In genomic region chr10:30502266-30503058, GRCh38 we compare ENCODE assay signal across 8 cellular contexts.
DNase-seq lines count a peak whose midpoint lies in the region; ATAC-seq and TF ChIP-seq lines count a peak whose summit lies in the region.

No MANE protein-coding gene starts in this region.

- H3K4me3 ChIP-seq in KMS-11 (IDR thresholded peaks at IDR 0.05; ENCODE audit: insufficient read depth, low read depth, low read length): no peak overlapping the region

- peaks cover 15% of the 10 kb centered on the region for H3K4me1 ChIP-seq in KMS-11 (ENCODE audit: low read depth, poor library complexity, severe bottlenecking)

- peak overlapping the region; percentile 15; the same call in 1 of the 2 replicates for H2AFZ ChIP-seq in KMS-11 (ENCODE audit: low read depth)

- H3K4me2 ChIP-seq in KMS-11: peak overlapping the region; percentile 40; the same call in 1 of the 2 replicates

- H3K4me1 Mint-ChIP-seq in activated CD4-positive, alpha-beta T cell treated with anti-CD3 and anti-CD28 coated beads for 36 hours: peaks cover 31% of the 10 kb centered on the region
- H3K4me1 Mint-ChIP-seq in activated naive CD8-positive, alpha-beta T cell treated with anti-CD3 and anti-CD28 coated beads, Interleukin-2, amount 50 U/mL, for 24 hours: peaks cover 69% of the 10 kb centered on the region

- H4K20me1 ChIP-seq in KMS-11 (ENCODE audit: insufficient read depth): no peaks in the 10 kb centered on the region

- peak; percentile 84 for ATAC-seq in activated CD4-positive, alpha-beta T cell treated with anti-CD3 and anti-CD28 coated beads for 36 hours
- peak; percentile 58 for ATAC-seq in GM21737 (IDR thresholded peaks at IDR 0.05; ENCODE audit: unreplicated experiment)
- peak; percentile 87 for ATAC-seq in activated naive CD8-positive, alpha-beta T cell treated with anti-CD3 and anti-CD28 coated beads, Interleukin-2, amount 50 U/mL, for 24 hours

- H3K27me3 ChIP-seq in KMS-11 (ENCODE audit: insufficient read depth, low read depth): no peaks in the 10 kb centered on the region

- peaks cover 5% of the 10 kb centered on the region for H3K27me3 Mint-ChIP-seq in activated CD4-positive, alpha-beta T cell treated with anti-CD3 and anti-CD28 coated beads for 36 hours
- no peaks in the 10 kb centered on the region for H3K27me3 Mint-ChIP-seq in activated naive CD8-positive, alpha-beta T cell treated with anti-CD3 and anti-CD28 coated beads, Interleukin-2, amount 50 U/mL, for 24 hours

- no peak overlapping the region for H3K27ac ChIP-seq in KMS-11

- DNase-seq in activated CD4-positive, alpha-beta T cell treated with anti-CD3 and anti-CD28 coated beads for 36 hours: peak; percentile 48
- no peak for DNase-seq in activated CD4-positive, alpha-beta T cell treated with anti-CD3 and anti-CD28 coated beads, Interleukin-2, amount 50 U/mL, for 1 hour
- peak; percentile 43 for DNase-seq in activated naive CD8-positive, alpha-beta T cell treated with anti-CD3 and anti-CD28 coated beads, Interleukin-2, amount 50 U/mL, for 24 hours
- peak; percentile 21 for DNase-seq in stimulated activated CD8-positive, alpha-beta memory T cell treated with anti-CD3 and anti-CD28 coated beads, Interleukin-4, amount 100 ng/mL, for 24 hours (ENCODE audit: low read depth)
- no peak for DNase-seq in COR-L47 (lab: John Stamatoyannopoulos, UW)
- no peak for DNase-seq in head of caudate nucleus

- H3K9me3 Mint-ChIP-seq in activated CD4-positive, alpha-beta T cell treated with anti-CD3 and anti-CD28 coated beads for 36 hours (ENCODE audit: low read depth): no peaks in the 10 kb centered on the region
- H3K9me3 Mint-ChIP-seq in activated naive CD8-positive, alpha-beta T cell treated with anti-CD3 and anti-CD28 coated beads, Interleukin-2, amount 50 U/mL, for 24 hours: no peaks in the 10 kb centered on the region

- CTCF ChIA-PET in activated CD4-positive, alpha-beta T cell treated with anti-CD3 and anti-CD28 coated beads for 36 hours (lab: Charles Lee): interaction anchor here (0.7 kb wide), 1 partner anchor 43 kb away, joined by 3 read pairs; no protein-coding TSS in a partner anchor

- no peaks in the 10 kb centered on the region for H3K36me3 Mint-ChIP-seq in activated CD4-positive, alpha-beta T cell treated with anti-CD3 and anti-CD28 coated beads for 36 hours (ENCODE audit: low read depth)
- no peaks in the 10 kb centered on the region for H3K36me3 Mint-ChIP-seq in activated naive CD8-positive, alpha-beta T cell treated with anti-CD3 and anti-CD28 coated beads, Interleukin-2, amount 50 U/mL, for 24 hours (ENCODE audit: low read depth)

- POLR2A ChIA-PET in activated CD4-positive, alpha-beta T cell treated with anti-CD3 and anti-CD28 coated beads for 36 hours (lab: Charles Lee): no interaction called here

- no peak for TF ChIP-seq CTCF in KMS-11 (conservative IDR thresholded peaks at IDR 0.05; ENCODE audit: low read depth, low read length)

- H3K79me2 ChIP-seq in KMS-11 (ENCODE audit: insufficient read depth, low read depth): no peaks in the 10 kb centered on the region

- no peak overlapping the region for H3K27ac Mint-ChIP-seq in activated CD4-positive, alpha-beta T cell treated with anti-CD3 and anti-CD28 coated beads for 36 hours
- peak overlapping the region; percentile 70 for H3K27ac Mint-ChIP-seq in activated naive CD8-positive, alpha-beta T cell treated with anti-CD3 and anti-CD28 coated beads, Interleukin-2, amount 50 U/mL, for 24 hours

- no peak overlapping the region for H3K4me3 Mint-ChIP-seq in activated CD4-positive, alpha-beta T cell treated with anti-CD3 and anti-CD28 coated beads for 36 hours
- peak overlapping the region; percentile 59 for H3K4me3 Mint-ChIP-seq in activated naive CD8-positive, alpha-beta T cell treated with anti-CD3 and anti-CD28 coated beads, Interleukin-2, amount 50 U/mL, for 24 hours

- no peak overlapping the region for H3K9ac ChIP-seq in KMS-11

- no peaks in the 10 kb centered on the region for H3K36me3 ChIP-seq in KMS-11 (ENCODE audit: insufficient read depth)

- intact Hi-C loops in activated CD4-positive, alpha-beta T cell treated with anti-CD3 and anti-CD28 coated beads for 36 hours (cut with DNase I, micrococcal nuclease): loop anchor here in 1 of 2 experiments (5.0 kb wide), 1 partner anchor 50 kb away; no protein-coding TSS in a partner anchor
- intact Hi-C loops in head of caudate nucleus (cut with DNase I): no loop called here

Comparison
In these comparisons a context has a peak if more than half of its experiments do, and no peak if none do; other contexts are left out.
1. DNase-seq: peak in activated CD4-positive, alpha-beta T cell treated with anti-CD3 and anti-CD28 coated beads for 36 hours (single experiment), activated naive CD8-positive, alpha-beta T cell treated with anti-CD3 and anti-CD28 coated beads, Interleukin-2, amount 50 U/mL, for 24 hours (single experiment) and stimulated activated CD8-positive, alpha-beta memory T cell treated with anti-CD3 and anti-CD28 coated beads, Interleukin-4, amount 100 ng/mL, for 24 hours (single experiment); none in activated CD4-positive, alpha-beta T cell treated with anti-CD3 and anti-CD28 coated beads, Interleukin-2, amount 50 U/mL, for 1 hour (single experiment), COR-L47 (single experiment) and head of caudate nucleus (0 of 42).
2. Peak in every context shown above with its lines, with median percentiles within 50 percentile points of each other: ATAC-seq.